Comparison of ENCODE assay signal across 1 cellular context in the genomic region with DNA sequence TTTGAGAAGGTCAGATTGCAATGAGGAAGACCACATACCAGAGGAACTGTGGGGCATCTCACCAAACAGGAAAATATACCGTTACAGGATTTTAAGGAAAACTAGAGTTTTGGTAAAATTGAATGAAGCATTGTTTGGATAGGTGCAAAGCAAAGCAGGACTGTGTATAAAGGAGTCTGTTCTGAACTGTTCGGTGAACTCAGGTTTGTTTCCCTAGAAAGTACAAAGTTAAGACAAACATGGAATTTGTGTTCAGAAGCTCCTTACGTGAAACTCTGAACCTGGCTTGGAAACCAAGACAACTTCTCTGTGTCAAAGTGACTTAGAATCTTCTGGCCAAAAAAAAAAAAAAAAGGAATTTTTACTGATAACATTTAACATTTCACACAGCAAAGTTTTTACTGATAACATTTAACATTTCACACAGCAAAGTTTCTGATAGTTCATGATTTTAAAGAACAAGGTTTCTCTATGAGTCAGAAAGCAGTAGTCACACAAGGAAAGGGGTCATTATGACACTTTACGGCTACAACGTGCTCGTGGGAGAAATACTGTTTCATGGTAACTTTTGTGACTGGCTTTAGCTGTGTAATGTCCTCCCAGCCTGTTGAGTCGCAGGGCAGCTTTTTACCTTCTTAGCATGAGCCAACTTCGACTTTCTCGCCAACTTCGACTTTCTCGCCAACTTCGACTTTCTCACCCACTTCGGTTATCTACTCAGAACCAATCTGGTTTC.
TF ChIP-seq lines count a peak whose summit lies in the region.

No MANE protein-coding gene starts in this region.

TF ChIP-seq in GM23338, 12 proteins besides CTCF, POLR2A, EP300 and RAD21 (continued from another document):
- TF ChIP-seq, protein P1, sequence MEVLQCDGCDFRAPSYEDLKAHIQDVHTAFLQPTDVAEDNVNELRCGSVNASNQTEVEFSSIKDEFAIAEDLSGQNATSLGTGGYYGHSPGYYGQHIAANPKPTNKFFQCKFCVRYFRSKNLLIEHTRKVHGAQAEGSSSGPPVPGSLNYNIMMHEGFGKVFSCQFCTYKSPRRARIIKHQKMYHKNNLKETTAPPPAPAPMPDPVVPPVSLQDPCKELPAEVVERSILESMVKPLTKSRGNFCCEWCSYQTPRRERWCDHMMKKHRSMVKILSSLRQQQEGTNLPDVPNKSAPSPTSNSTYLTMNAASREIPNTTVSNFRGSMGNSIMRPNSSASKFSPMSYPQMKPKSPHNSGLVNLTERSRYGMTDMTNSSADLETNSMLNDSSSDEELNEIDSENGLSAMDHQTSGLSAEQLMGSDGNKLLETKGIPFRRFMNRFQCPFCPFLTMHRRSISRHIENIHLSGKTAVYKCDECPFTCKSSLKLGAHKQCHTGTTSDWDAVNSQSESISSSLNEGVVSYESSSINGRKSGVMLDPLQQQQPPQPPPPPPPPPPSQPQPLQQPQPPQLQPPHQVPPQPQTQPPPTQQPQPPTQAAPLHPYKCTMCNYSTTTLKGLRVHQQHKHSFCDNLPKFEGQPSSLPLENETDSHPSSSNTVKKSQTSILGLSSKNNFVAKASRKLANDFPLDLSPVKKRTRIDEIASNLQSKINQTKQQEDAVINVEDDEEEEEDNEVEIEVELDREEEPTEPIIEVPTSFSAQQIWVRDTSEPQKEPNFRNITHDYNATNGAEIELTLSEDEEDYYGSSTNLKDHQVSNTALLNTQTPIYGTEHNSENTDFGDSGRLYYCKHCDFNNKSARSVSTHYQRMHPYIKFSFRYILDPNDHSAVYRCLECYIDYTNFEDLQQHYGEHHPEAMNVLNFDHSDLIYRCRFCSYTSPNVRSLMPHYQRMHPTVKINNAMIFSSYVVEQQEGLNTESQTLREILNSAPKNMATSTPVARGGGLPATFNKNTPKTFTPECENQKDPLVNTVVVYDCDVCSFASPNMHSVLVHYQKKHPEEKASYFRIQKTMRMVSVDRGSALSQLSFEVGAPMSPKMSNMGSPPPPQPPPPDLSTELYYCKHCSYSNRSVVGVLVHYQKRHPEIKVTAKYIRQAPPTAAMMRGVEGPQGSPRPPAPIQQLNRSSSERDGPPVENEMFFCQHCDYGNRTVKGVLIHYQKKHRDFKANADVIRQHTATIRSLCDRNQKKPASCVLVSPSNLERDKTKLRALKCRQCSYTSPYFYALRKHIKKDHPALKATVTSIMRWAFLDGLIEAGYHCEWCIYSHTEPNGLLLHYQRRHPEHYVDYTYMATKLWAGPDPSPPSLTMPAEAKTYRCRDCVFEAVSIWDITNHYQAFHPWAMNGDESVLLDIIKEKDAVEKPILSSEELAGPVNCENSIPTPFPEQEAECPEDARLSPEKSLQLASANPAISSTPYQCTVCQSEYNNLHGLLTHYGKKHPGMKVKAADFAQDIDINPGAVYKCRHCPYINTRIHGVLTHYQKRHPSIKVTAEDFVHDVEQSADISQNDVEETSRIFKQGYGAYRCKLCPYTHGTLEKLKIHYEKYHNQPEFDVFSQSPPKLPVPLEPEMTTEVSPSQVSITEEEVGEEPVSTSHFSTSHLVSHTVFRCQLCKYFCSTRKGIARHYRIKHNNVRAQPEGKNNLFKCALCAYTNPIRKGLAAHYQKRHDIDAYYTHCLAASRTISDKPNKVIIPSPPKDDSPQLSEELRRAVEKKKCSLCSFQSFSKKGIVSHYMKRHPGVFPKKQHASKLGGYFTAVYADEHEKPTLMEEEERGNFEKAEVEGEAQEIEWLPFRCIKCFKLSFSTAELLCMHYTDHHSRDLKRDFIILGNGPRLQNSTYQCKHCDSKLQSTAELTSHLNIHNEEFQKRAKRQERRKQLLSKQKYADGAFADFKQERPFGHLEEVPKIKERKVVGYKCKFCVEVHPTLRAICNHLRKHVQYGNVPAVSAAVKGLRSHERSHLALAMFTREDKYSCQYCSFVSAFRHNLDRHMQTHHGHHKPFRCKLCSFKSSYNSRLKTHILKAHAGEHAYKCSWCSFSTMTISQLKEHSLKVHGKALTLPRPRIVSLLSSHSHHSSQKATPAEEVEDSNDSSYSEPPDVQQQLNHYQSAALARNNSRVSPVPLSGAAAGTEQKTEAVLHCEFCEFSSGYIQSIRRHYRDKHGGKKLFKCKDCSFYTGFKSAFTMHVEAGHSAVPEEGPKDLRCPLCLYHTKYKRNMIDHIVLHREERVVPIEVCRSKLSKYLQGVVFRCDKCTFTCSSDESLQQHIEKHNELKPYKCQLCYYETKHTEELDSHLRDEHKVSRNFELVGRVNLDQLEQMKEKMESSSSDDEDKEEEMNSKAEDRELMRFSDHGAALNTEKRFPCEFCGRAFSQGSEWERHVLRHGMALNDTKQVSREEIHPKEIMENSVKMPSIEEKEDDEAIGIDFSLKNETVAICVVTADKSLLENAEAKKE (CRISPR knock-in tag; IDR thresholded peaks at IDR 0.05) = no peak
- no peak for TF ChIP-seq NANOG (IDR thresholded peaks at IDR 0.05; ENCODE audit: borderline replicate concordance)
- TF ChIP-seq POLR2AphosphoS5 (IDR thresholded peaks at IDR 0.05; ENCODE audit: low read depth) = no peak
- TF ChIP-seq, protein P2, sequence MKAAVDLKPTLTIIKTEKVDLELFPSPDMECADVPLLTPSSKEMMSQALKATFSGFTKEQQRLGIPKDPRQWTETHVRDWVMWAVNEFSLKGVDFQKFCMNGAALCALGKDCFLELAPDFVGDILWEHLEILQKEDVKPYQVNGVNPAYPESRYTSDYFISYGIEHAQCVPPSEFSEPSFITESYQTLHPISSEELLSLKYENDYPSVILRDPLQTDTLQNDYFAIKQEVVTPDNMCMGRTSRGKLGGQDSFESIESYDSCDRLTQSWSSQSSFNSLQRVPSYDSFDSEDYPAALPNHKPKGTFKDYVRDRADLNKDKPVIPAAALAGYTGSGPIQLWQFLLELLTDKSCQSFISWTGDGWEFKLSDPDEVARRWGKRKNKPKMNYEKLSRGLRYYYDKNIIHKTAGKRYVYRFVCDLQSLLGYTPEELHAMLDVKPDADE (IDR thresholded peaks at IDR 0.05) = no peak
- TF ChIP-seq ZNF114 (CRISPR knock-in tag; IDR thresholded peaks at IDR 0.05) = no peak
- no peak for TF ChIP-seq ZNF331 (CRISPR knock-in tag; IDR thresholded peaks at IDR 0.05; ENCODE audit: low read depth)
